15 cellular contexts compared by ENCODE assay signal in the genomic region with DNA sequence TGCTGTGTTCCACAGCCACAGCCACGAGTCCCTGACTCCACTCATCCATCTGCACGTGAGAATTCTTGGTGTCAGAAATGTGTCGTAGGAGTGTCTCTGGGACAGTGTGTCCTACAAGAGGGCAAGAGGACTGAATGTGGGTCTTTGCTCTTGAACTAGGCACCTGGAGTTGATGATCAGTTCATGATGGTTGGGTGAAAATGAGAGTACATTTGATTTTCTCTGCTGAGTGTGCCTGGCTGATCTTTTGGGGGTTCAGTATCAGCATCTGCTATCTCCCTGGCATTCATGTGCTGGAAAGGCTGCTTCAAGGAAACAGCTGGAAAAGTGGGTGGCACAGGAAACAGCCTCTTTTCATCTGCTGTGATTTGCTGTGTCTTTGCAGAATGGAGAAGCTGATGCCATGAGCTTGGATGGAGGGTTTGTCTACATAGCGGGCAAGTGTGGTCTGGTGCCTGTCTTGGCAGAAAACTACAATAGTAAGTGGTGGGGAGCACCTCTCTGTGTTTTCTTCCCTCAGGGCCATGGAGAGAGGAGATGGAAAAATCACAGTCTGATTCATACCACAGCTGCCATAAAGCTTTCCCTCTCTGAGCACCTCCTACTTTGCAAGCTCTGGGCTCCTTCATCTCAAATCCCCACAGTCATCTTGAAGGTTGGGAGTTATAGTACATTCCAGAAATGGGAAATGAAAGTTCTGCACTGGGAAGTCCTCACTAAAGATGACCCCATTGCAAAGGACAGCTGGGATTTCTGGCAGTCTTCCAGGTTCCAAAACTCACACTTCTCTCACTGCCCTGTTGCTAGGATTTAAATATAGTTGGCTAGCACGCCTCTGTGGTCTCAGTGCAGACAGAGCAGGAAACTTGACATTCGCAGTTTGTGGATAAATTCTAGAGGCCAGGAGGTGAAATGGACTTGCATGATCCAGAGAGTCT. TPM values are rescaled to one million over a fixed set of nuclear protein-coding genes. Genes with fewer than 3 reads are reported as not detected.
DNase-seq lines count a peak whose midpoint lies in the region; ATAC-seq and TF ChIP-seq lines count a peak whose summit lies in the region.
"Had no signal": no experiment of that assay in that cellular context is flagged by ENCODE, and none has a peak within 500 bp of the region (broad histone marks: within the 10 kb centered on the region; RNA-seq: fewer than 3 reads in every experiment).

No MANE protein-coding gene starts in this region.

- peaks cover 0 to 19% (median 13%) of the 10 kb centered on the region in 10 experiments; a peak in 14 of 20 replicates for H3K4me1 ChIP-seq in BLaER1 treated with 17β-estradiol and CSF1 and Interleukin-3, amounts not matched to agents 10 nM and 100 nM
- no peaks in the 10 kb centered on the region for H3K4me1 ChIP-seq in mesenchymal stem cell (ENCODE audit: control insufficient read depth, insufficient read depth, low read depth, low read length)
- H3K4me1 ChIP-seq: Caco-2 had no signal

- H3K27ac ChIP-seq in BLaER1 treated with 17β-estradiol and CSF1 and Interleukin-3, amounts not matched to agents 10 nM and 100 nM = no peak overlapping the region
- H3K27ac ChIP-seq in mesenchymal stem cell (ENCODE audit: low read length, poor library complexity, severe bottlenecking) = no peak overlapping the region
- H3K27ac ChIP-seq: coronary artery, SK-N-MC had no signal

- H3K36me3 Mint-ChIP-seq in WTC11 (no peaks in the 10 kb centered on the region), T-helper 17 cell (ENCODE audit: low read depth) (no peaks in the 10 kb centered on the region)

- TF ChIP-seq CTCF in fibroblast of villous mesenchyme (IDR thresholded peaks at IDR 0.05; ENCODE audit: insufficient read depth, low read depth, low read length) (no peak), WTC11 (IDR thresholded peaks at IDR 0.05) (no peak)

- H2BK120ac ChIP-seq in mesenchymal stem cell (ENCODE audit: low read depth, low read length) = no peak overlapping the region

- no peak overlapping the region for H3K18ac ChIP-seq in mesenchymal stem cell (ENCODE audit: low read depth in 1 of 2, low read length in 2 of 2)

- H3K27me3 ChIP-seq in BLaER1 treated with 17β-estradiol and CSF1 and Interleukin-3, amounts not matched to agents 10 nM and 100 nM = no peaks in the 10 kb centered on the region
- peaks cover 0 to 21% of the 10 kb centered on the region in 2 experiments for H3K27me3 ChIP-seq in mesenchymal stem cell (ENCODE audit: control insufficient read depth in 1 of 2, insufficient read depth in 1 of 2, low read length in 2 of 2)

- H2AK5ac ChIP-seq in mesenchymal stem cell (ENCODE audit: low read length, severe bottlenecking) = no peak overlapping the region

- H3K4me3 Mint-ChIP-seq in WTC11 (no peak overlapping the region), T-helper 17 cell (no peak overlapping the region)

- DNase-seq in NCI-H524 treated with DMSO at 0.1 percent for 48 hours (lab: John Stamatoyannopoulos, UW) (peak; percentile 16), fibroblast of villous mesenchyme (ENCODE audit: low read depth) (peak; percentile 16), mesenchymal stem cell (peak; percentile 1), WTC11 (ENCODE audit: low spot score) (no peak), T1000 (lab: John Stamatoyannopoulos, UW) (no peak), T-helper 17 cell (no peak)
- no peak for DNase-seq in stimulated activated CD4-positive, alpha-beta T cell treated with anti-CD3 and anti-CD28 coated beads, Interleukin-4, amount 100 ng/mL, for 24 hours
- DNase-seq: activated CD4-positive, alpha-beta T cell treated with anti-CD3 and anti-CD28 coated beads for 48 hours; activated CD8-positive, alpha-beta memory T cell treated with anti-CD3 and anti-CD28 coated beads, Interleukin-2, amount 50 U/mL, for 48 hours; activated naive CD4-positive, alpha-beta T cell treated with Interleukin-2 at 50 U/mL for 16 hours; Caco-2; GF-D8 had no signal

- peak overlapping the region; percentile 54 for H4K91ac ChIP-seq in mesenchymal stem cell (ENCODE audit: low read length)

- H2AFZ ChIP-seq in mesenchymal stem cell (ENCODE audit: low read depth, low read length) = no peak overlapping the region

- 58% methylated on average over 6 of the region's 6 CpGs for WGBS in mesenchymal stem cell

- CTCF ChIA-PET in WTC11 (lab: Charles Lee) = no interaction called here

- no peaks in the 10 kb centered on the region for H4K20me1 ChIP-seq in BLaER1 treated with 17β-estradiol and CSF1 and Interleukin-3, amounts not matched to agents 10 nM and 100 nM

- H2BK12ac ChIP-seq in mesenchymal stem cell (ENCODE audit: low read length in 2 of 2) = no peak overlapping the region

- no peak overlapping the region for H4K8ac ChIP-seq in mesenchymal stem cell (ENCODE audit: low read length)

- H3K27ac Mint-ChIP-seq in WTC11 = no peak overlapping the region
- H3K27ac Mint-ChIP-seq in T-helper 17 cell = no peak overlapping the region

- H3K9me3 ChIP-seq in BLaER1 treated with 17β-estradiol and CSF1 and Interleukin-3, amounts not matched to agents 10 nM and 100 nM (replicated peaks in 1 of 11) = no peaks in the 10 kb centered on the region
- H3K9me3 ChIP-seq in mesenchymal stem cell (ENCODE audit: control insufficient read depth, low read length) (no peaks in the 10 kb centered on the region), T-helper 17 cell (ENCODE audit: control insufficient read depth, low read length, poor library complexity, severe bottlenecking) (no peaks in the 10 kb centered on the region)

- H3K4ac ChIP-seq in mesenchymal stem cell (ENCODE audit: low read depth in 1 of 2, low read length in 2 of 2) = no peak overlapping the region

- ATAC-seq in WTC11 (no peak), T-helper 17 cell (no peak)

- H3K4me3 ChIP-seq in BLaER1 treated with 17β-estradiol and CSF1 and Interleukin-3, amounts not matched to agents 10 nM and 100 nM = no peak overlapping the region
- no peak overlapping the region for H3K4me3 ChIP-seq in fibroblast of villous mesenchyme (ENCODE audit: low read depth, low read length)
- H3K4me3 ChIP-seq in mesenchymal stem cell (ENCODE audit: insufficient read depth in 1 of 2, low read depth in 1 of 2, low read length in 2 of 2) = no peak overlapping the region
- H3K4me3 ChIP-seq: coronary artery, SK-N-MC had no signal

- no peak overlapping the region for H3K9ac ChIP-seq in BLaER1 treated with 17β-estradiol and CSF1 and Interleukin-3, amounts not matched to agents 10 nM and 100 nM
- H3K9ac ChIP-seq in mesenchymal stem cell (ENCODE audit: low read length) = no peak overlapping the region

- H3K23ac ChIP-seq in mesenchymal stem cell (ENCODE audit: low read length in 2 of 2) = no peak overlapping the region

- no peak overlapping the region for H2BK5ac ChIP-seq in mesenchymal stem cell (ENCODE audit: low read depth, low read length, poor library complexity, severe bottlenecking)

- peak overlapping the region in 1 of 2 experiments; percentile 36 for H3K14ac ChIP-seq in mesenchymal stem cell (ENCODE audit: low read length in 2 of 2)

- H3K79me1 ChIP-seq in mesenchymal stem cell (replicated peaks; ENCODE audit: low read length, poor library complexity, severe bottlenecking) = no peaks in the 10 kb centered on the region

- peak overlapping the region in 8 of 11 experiments; percentile 1 to 75 (median 48); a peak in 11 of 22 replicates for H3K4me2 ChIP-seq in BLaER1 treated with 17β-estradiol and CSF1 and Interleukin-3, amounts not matched to agents 10 nM and 100 nM
- H3K4me2 ChIP-seq in mesenchymal stem cell (ENCODE audit: low read length, poor library complexity, severe bottlenecking) = no peak overlapping the region

- H3K36me3 ChIP-seq in BLaER1 treated with 17β-estradiol and CSF1 and Interleukin-3, amounts not matched to agents 10 nM and 100 nM = no peaks in the 10 kb centered on the region
- H3K36me3 ChIP-seq in mesenchymal stem cell (ENCODE audit: control insufficient read depth in 1 of 2, insufficient read depth in 2 of 2, low read depth in 1 of 2, low read length in 2 of 2) = no peaks in the 10 kb centered on the region

- H3K4me1 Mint-ChIP-seq in WTC11 (peaks cover 1% of the 10 kb centered on the region), T-helper 17 cell (no peaks in the 10 kb centered on the region)

- POLR2A ChIA-PET in WTC11 (lab: Charles Lee) = no interaction called here

- H2BK15ac ChIP-seq in mesenchymal stem cell (ENCODE audit: low read depth, poor library complexity, severe bottlenecking) = no peak overlapping the region

- H3K27me3 Mint-ChIP-seq in WTC11 (ENCODE audit: low read depth) = no peaks in the 10 kb centered on the region; the same call in 1 of the 2 replicates
- peaks cover 31% of the 10 kb centered on the region for H3K27me3 Mint-ChIP-seq in T-helper 17 cell

- H3K9me3 Mint-ChIP-seq in WTC11 = no peaks in the 10 kb centered on the region

TF ChIP-seq in WTC11, 78 proteins besides CTCF, POLR2A, EP300 and RAD21 (continues in another document):
- TF ChIP-seq IRF2 (CRISPR knock-in tag; IDR thresholded peaks at IDR 0.05; ENCODE audit: borderline replicate concordance, low read depth) (no peak), PRRX2 (CRISPR knock-in tag; IDR thresholded peaks at IDR 0.05) (no peak), ZNF671 (CRISPR knock-in tag; IDR thresholded peaks at IDR 0.05) (no peak), ZNF416 (CRISPR knock-in tag; IDR thresholded peaks at IDR 0.05) (no peak)
- TF ChIP-seq, protein P1, sequence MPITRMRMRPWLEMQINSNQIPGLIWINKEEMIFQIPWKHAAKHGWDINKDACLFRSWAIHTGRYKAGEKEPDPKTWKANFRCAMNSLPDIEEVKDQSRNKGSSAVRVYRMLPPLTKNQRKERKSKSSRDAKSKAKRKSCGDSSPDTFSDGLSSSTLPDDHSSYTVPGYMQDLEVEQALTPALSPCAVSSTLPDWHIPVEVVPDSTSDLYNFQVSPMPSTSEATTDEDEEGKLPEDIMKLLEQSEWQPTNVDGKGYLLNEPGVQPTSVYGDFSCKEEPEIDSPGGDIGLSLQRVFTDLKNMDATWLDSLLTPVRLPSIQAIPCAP (CRISPR knock-in tag; IDR thresholded peaks at IDR 0.05) = no peak

RNA-seq across cellular contexts. Expression of gene TF, which starts 17.9 kb away (rescaled TPM):
- total RNA-seq in fibroblast of villous mesenchyme (under 0.01 TPM in 1 of 2 replicates, not detected in the other), WTC11 (2021) (9.3 to 10.9 TPM (median 9.3 TPM) in 3 replicates), T-helper 17 cell (1 to 10 TPM in 1 of 2 donors, under 1 TPM in 1; 0.65 to 1.3 TPM)
- polyA plus RNA-seq in mesenchymal stem cell (2013, experiment 1 of 2) = 0.04 TPM
- polyA plus RNA-seq in mesenchymal stem cell (2013, experiment 2 of 2) = 0.10 TPM

RNA-seq across cellular contexts. Expression of gene SRPRB, which starts 41.5 kb away (rescaled TPM):
- total RNA-seq in fibroblast of villous mesenchyme (63.5 and 112 TPM in 2 replicates), WTC11 (2021) (40.9 to 42.2 TPM (median 41.2 TPM) in 3 replicates), T-helper 17 cell (10 to 100 TPM; 34.5 to 37.3 TPM)
- polyA plus RNA-seq in mesenchymal stem cell (2013, experiment 1 of 2) = 37.8 TPM
- 40.2 TPM for polyA plus RNA-seq in mesenchymal stem cell (2013, experiment 2 of 2)

Comparison
In these comparisons a context has a peak if more than half of its experiments do, and no peak if none do; other contexts are left out.
1. DNase-seq: peak in NCI-H524 treated with DMSO at 0.1 percent for 48 hours (single experiment), fibroblast of villous mesenchyme (single experiment) and mesenchymal stem cell (single experiment); none in WTC11 (single experiment), T1000 (single experiment), stimulated activated CD4-positive, alpha-beta T cell treated with anti-CD3 and anti-CD28 coated beads, Interleukin-4, amount 100 ng/mL, for 24 hours (single experiment) and T-helper 17 cell (0 of 3).